In genomic region chr10:38094158-38094922, GRCh38 we compare ENCODE assay signal across 8 cellular contexts. TPM values are rescaled to one million over a fixed set of nuclear protein-coding genes. Genes with fewer than 3 reads are reported as not detected.
A peak's percentile ranks its signal among the peaks of the same experiment; 100 is the strongest.
DNase-seq lines count a peak whose midpoint lies in the region; ATAC-seq and TF ChIP-seq lines count a peak whose summit lies in the region.

TSS of gene ZNF37A (plus strand) at chr10:38094337. CDS start at chr10:38096618, 2,281 bp downstream.

- peak within 1 kb of the TSS; percentile 81 for H3K27ac ChIP-seq in thymus (ENCODE audit: low read depth)

- DNase-seq in GM10248 (ENCODE audit: extremely low spot score) (peak; percentile 87), NCI-H1105 (lab: John Stamatoyannopoulos, UW) (peak; percentile 51), SKM-1 treated with dmso at 0.1 percent for 144 hours (lab: John Stamatoyannopoulos, UW; ENCODE audit: unreplicated experiment) (peak; percentile 82), glutamatergic neuron (peak; percentile 85), osteocyte (ENCODE audit: extremely low spot score, unreplicated experiment) (peak; percentile 94)

- CTCF ChIA-PET in GM10248 (lab: Yijun Ruan, JAX): interaction anchor here (0.8 to 1.5 kb wide), 4 partner anchors 20 to 117 kb away, joined by 3 to 5 read pairs (median 4); partner anchors contain the start of gene ZNF33A

- TF ChIP-seq CTCF in GM10248 (IDR thresholded peaks at IDR 0.05; ENCODE audit: control extremely low read depth, extremely low read depth, low read depth, missing control alignments) (no peak), glutamatergic neuron (IDR thresholded peaks at IDR 0.05; ENCODE audit: partially characterized antibody, unreplicated experiment) (no peak), osteocyte (IDR thresholded peaks at IDR 0.05) (no peak)

- POLR2A ChIA-PET in GM10248 (lab: Yijun Ruan, JAX): no interaction called here

- H3K4me3 Mint-ChIP-seq in activated naive CD8-positive, alpha-beta T cell: peak within 1 kb of the TSS; percentile 92
- H3K4me3 Mint-ChIP-seq in glutamatergic neuron (ENCODE audit: unreplicated experiment) (peak within 1 kb of the TSS; percentile 97), osteocyte (ENCODE audit: unreplicated experiment) (peak within 1 kb of the TSS; percentile 86)

- peaks cover 9% of the 10 kb centered on the region for H3K36me3 ChIP-seq in thymus (ENCODE audit: control insufficient read depth, insufficient read depth)

- peaks cover 33% of the 10 kb centered on the region for H3K36me3 Mint-ChIP-seq in activated naive CD8-positive, alpha-beta T cell
- H3K36me3 Mint-ChIP-seq in glutamatergic neuron (ENCODE audit: unreplicated experiment): peaks cover 28% of the 10 kb centered on the region
- peaks cover 39% of the 10 kb centered on the region for H3K36me3 Mint-ChIP-seq in osteocyte (ENCODE audit: unreplicated experiment)

- peaks cover 6% of the 10 kb centered on the region for H3K4me1 ChIP-seq in thymus (ENCODE audit: control insufficient read depth, insufficient read depth, low read length)

- H3K27me3 Mint-ChIP-seq in activated naive CD8-positive, alpha-beta T cell: no peaks in the 10 kb centered on the region
- peaks cover 6% of the 10 kb centered on the region for H3K27me3 Mint-ChIP-seq in glutamatergic neuron (ENCODE audit: unreplicated experiment)
- H3K27me3 Mint-ChIP-seq in osteocyte (ENCODE audit: unreplicated experiment): no peaks in the 10 kb centered on the region

- no peaks in the 10 kb centered on the region for H3K9me3 ChIP-seq in thymus (ENCODE audit: control insufficient read depth)

- H3K27me3 ChIP-seq in thymus (ENCODE audit: control insufficient read depth, insufficient read depth): no peaks in the 10 kb centered on the region

- WGBS in thymus: under 1% methylated on average over 59 of the region's 59 CpGs

- H3K4me1 Mint-ChIP-seq in activated naive CD8-positive, alpha-beta T cell (ENCODE audit: low read depth): peaks cover 33% of the 10 kb centered on the region
- H3K4me1 Mint-ChIP-seq in glutamatergic neuron (ENCODE audit: low read depth, unreplicated experiment): peaks cover 4% of the 10 kb centered on the region
- peaks cover 14% of the 10 kb centered on the region for H3K4me1 Mint-ChIP-seq in osteocyte (ENCODE audit: unreplicated experiment)

- ATAC-seq in HG02623 (IDR thresholded peaks at IDR 0.05; ENCODE audit: unreplicated experiment): peak; percentile 95

- peaks cover 16% of the 10 kb centered on the region for H3K9me3 Mint-ChIP-seq in activated naive CD8-positive, alpha-beta T cell (ENCODE audit: low read depth)
- peaks cover 13% of the 10 kb centered on the region for H3K9me3 Mint-ChIP-seq in glutamatergic neuron (ENCODE audit: unreplicated experiment)
- H3K9me3 Mint-ChIP-seq in osteocyte (ENCODE audit: unreplicated experiment): peaks cover 17% of the 10 kb centered on the region

- H3K27ac Mint-ChIP-seq in activated naive CD8-positive, alpha-beta T cell: peak within 1 kb of the TSS; percentile 94
- H3K27ac Mint-ChIP-seq in glutamatergic neuron (ENCODE audit: unreplicated experiment): peak within 1 kb of the TSS; percentile 85
- H3K27ac Mint-ChIP-seq in osteocyte (ENCODE audit: unreplicated experiment): peak within 1 kb of the TSS; percentile 91

- peak within 1 kb of the TSS; percentile 78 for H3K4me3 ChIP-seq in thymus (ENCODE audit: low read length)

RNA-seq across cellular contexts. Expression of gene ZNF37A, which starts in this region (rescaled TPM):
- 21.1 TPM for total RNA-seq in glutamatergic neuron (ENCODE audit: unreplicated experiment)
- 19.1 and 20.4 TPM in 2 replicates for total RNA-seq in osteocyte
- 7.0 TPM for polyA plus RNA-seq in thymus

Comparison
In these comparisons a context has a peak if more than half of its experiments do, and no peak if none do; other contexts are left out.
1. Peak in every context shown above with its lines: DNase-seq, ATAC-seq, H3K4me3 ChIP-seq and H3K27ac ChIP-seq.